12 cellular contexts compared by ENCODE assay signal in the genomic region with DNA sequence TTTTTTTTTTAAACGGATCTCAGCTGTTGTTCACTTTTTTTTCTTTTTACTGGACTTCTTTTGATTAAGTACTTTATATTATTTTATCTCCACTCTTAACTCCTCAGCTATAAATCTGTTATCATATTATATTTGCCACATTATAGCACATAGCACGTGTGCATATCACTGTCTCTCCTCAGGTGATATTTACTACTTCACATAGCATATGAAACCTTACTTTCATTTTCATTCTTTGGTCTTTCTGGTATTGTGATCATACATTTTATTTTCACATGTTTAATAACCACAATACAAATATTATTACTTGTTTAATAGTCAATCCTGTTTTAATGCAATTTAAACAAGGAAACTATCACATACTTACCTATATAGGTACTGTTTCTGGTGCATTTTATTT.
DNase-seq lines count a peak whose midpoint lies in the region; ATAC-seq and TF ChIP-seq lines count a peak whose summit lies in the region.
"Had no signal": no experiment of that assay in that cellular context is flagged by ENCODE, and none has a peak within 500 bp of the region (broad histone marks: within the 10 kb centered on the region; RNA-seq: fewer than 3 reads in every experiment).

No MANE protein-coding gene starts in this region.

- no peaks in the 10 kb centered on the region for H3K27me3 ChIP-seq in SK-N-SH (ENCODE audit: insufficient read depth)
- H3K27me3 ChIP-seq in RWPE2 (ENCODE audit: insufficient read depth, poor library complexity, severe bottlenecking): no peaks in the 10 kb centered on the region
- no peaks in the 10 kb centered on the region for H3K27me3 ChIP-seq in naive thymus-derived CD4-positive, alpha-beta T cell (ENCODE audit: control insufficient read depth in 2 of 2, insufficient read depth in 2 of 2, low read length in 2 of 2)
- no peaks in the 10 kb centered on the region for H3K27me3 ChIP-seq in sigmoid colon

- TF ChIP-seq EP300 in SK-N-SH (IDR thresholded peaks at IDR 0.05; ENCODE audit: borderline replicate concordance in 1 of 2, low read depth in 1 of 2, low read length in 1 of 2) (no peak), sigmoid colon (IDR thresholded peaks at IDR 0.05) (no peak)

- POLR2A ChIA-PET in SK-N-SH (lab: Yijun Ruan, JAX): no interaction called here
- POLR2A ChIA-PET in naive thymus-derived CD4-positive, alpha-beta T cell (lab: Charles Lee): no interaction called here

- H3K36me3 Mint-ChIP-seq in naive thymus-derived CD4-positive, alpha-beta T cell: no peaks in the 10 kb centered on the region
- H3K36me3 Mint-ChIP-seq: activated naive CD4-positive, alpha-beta T cell treated with anti-CD3 and anti-CD28 coated beads, Interleukin-2, amount 50 U/mL, for 24 hours; IgD-negative memory B cell had no signal

- DNase-seq in SK-N-SH (no peak), RWPE2 (ENCODE audit: low spot score) (no peak), skeletal muscle cell (ENCODE audit: low read depth) (no peak), sigmoid colon (no peak), putamen (ENCODE audit: low spot score) (no peak)
- no peak for DNase-seq in naive thymus-derived CD4-positive, alpha-beta T cell
- DNase-seq: H9, NCI-H82 had no signal

- no peak overlapping the region for H3K27ac ChIP-seq in SK-N-SH (ENCODE audit: low read depth in 2 of 2, low read length in 1 of 2)
- H3K27ac ChIP-seq in RWPE2 (ENCODE audit: poor library complexity, severe bottlenecking): no peak overlapping the region
- no peak overlapping the region for H3K27ac ChIP-seq in naive thymus-derived CD4-positive, alpha-beta T cell (ENCODE audit: low read depth, low read length)
- no peak overlapping the region for H3K27ac ChIP-seq in sigmoid colon

- no peak for TF ChIP-seq RAD21 in SK-N-SH (IDR thresholded peaks at IDR 0.05; ENCODE audit: low read length)

- H2AFZ ChIP-seq in SK-N-SH (ENCODE audit: low read depth): peak overlapping the region; percentile 86

- no peaks in the 10 kb centered on the region for H3K9me3 Mint-ChIP-seq in naive thymus-derived CD4-positive, alpha-beta T cell
- H3K9me3 Mint-ChIP-seq: activated naive CD4-positive, alpha-beta T cell treated with anti-CD3 and anti-CD28 coated beads, Interleukin-2, amount 50 U/mL, for 24 hours; H9; IgD-negative memory B cell had no signal

- H3K4me1 Mint-ChIP-seq in naive thymus-derived CD4-positive, alpha-beta T cell: peaks cover 2 to 11% (median 7%) of the 10 kb centered on the region in 7 donors

- 43% methylated on average over 2 of the region's 2 CpGs for WGBS in SK-N-SH (ENCODE audit: low lambda C conversion rate)
- WGBS in sigmoid colon, 2 donors: 19 to 23% methylated on average over 2 of the region's 2 CpGs

- H3K4me3 ChIP-seq in SK-N-SH (ENCODE audit: low read depth in 2 of 2, low read length in 1 of 2) (peak overlapping the region; percentile 25; a peak in 3 of 4 replicates), RWPE2 (ENCODE audit: severe bottlenecking) (peak overlapping the region; percentile 19), skeletal muscle cell (ENCODE audit: low read depth, low read length) (peak overlapping the region; percentile 8), sigmoid colon (peak overlapping the region in 1 of 4 donors; percentile 19)
- no peak overlapping the region for H3K4me3 ChIP-seq in naive thymus-derived CD4-positive, alpha-beta T cell (ENCODE audit: low read length)

- no peak overlapping the region for H3K27ac Mint-ChIP-seq in naive thymus-derived CD4-positive, alpha-beta T cell
- H3K27ac Mint-ChIP-seq: activated naive CD4-positive, alpha-beta T cell treated with anti-CD3 and anti-CD28 coated beads, Interleukin-2, amount 50 U/mL, for 24 hours; H9; IgD-negative memory B cell had no signal

- peak overlapping the region; percentile 29 for H3K4me2 ChIP-seq in SK-N-SH

- TF ChIP-seq POLR2A in sigmoid colon (IDR thresholded peaks at IDR 0.05): no peak

- no peaks in the 10 kb centered on the region for H3K79me2 ChIP-seq in SK-N-SH (ENCODE audit: insufficient read depth)

- H3K9ac ChIP-seq in SK-N-SH: 0 out of 2 replicates have a peak overlapping the region, but pooled peaks have one; percentile 22

- TF ChIP-seq CTCF in SK-N-SH (IDR thresholded peaks at IDR 0.05) (no peak), RWPE2 (IDR thresholded peaks at IDR 0.05; ENCODE audit: poor library complexity, severe bottlenecking) (no peak), sigmoid colon (IDR thresholded peaks at IDR 0.05) (no peak)

- no peaks in the 10 kb centered on the region for H3F3A ChIP-seq in SK-N-SH (replicated peaks; ENCODE audit: insufficient read depth)

- H3K4me1 ChIP-seq in SK-N-SH (ENCODE audit: control insufficient read depth in 1 of 2, insufficient read depth in 2 of 2, low read depth in 1 of 2, low read length in 1 of 2) (no peaks in the 10 kb centered on the region; a peak in 1 of 4 replicates), RWPE2 (ENCODE audit: insufficient read depth, poor library complexity, severe bottlenecking) (peaks cover 11% of the 10 kb centered on the region), sigmoid colon (peaks cover 0 to 10% (median 2%) of the 10 kb centered on the region in 4 donors)
- no peaks in the 10 kb centered on the region for H3K4me1 ChIP-seq in naive thymus-derived CD4-positive, alpha-beta T cell (ENCODE audit: control insufficient read depth in 2 of 2, insufficient read depth in 2 of 2, low read length in 2 of 2)

- no peaks in the 10 kb centered on the region for H3K9me2 ChIP-seq in SK-N-SH

- no peaks in the 10 kb centered on the region for H3K27me3 Mint-ChIP-seq in naive thymus-derived CD4-positive, alpha-beta T cell
- H3K27me3 Mint-ChIP-seq: activated naive CD4-positive, alpha-beta T cell treated with anti-CD3 and anti-CD28 coated beads, Interleukin-2, amount 50 U/mL, for 24 hours; IgD-negative memory B cell had no signal

- ATAC-seq in SK-N-SH treated with all-trans-retinoic acid at 6 μM for 48 hours: no peak
- peak; percentile 79 for ATAC-seq in HG02798 (IDR thresholded peaks at IDR 0.05; ENCODE audit: poor library complexity, unreplicated experiment)
- no peak for ATAC-seq in RWPE2 (ENCODE audit: low read depth)
- ATAC-seq in naive thymus-derived CD4-positive, alpha-beta T cell: no peak

- H3K36me3 ChIP-seq in SK-N-SH (replicated peaks in 1 of 2; ENCODE audit: control insufficient read depth in 1 of 2, insufficient read depth in 2 of 2, low read length in 1 of 2): no peaks in the 10 kb centered on the region
- H3K36me3 ChIP-seq in RWPE2 (ENCODE audit: low read depth): no peaks in the 10 kb centered on the region
- H3K36me3 ChIP-seq in naive thymus-derived CD4-positive, alpha-beta T cell (ENCODE audit: control insufficient read depth in 2 of 3, insufficient read depth in 3 of 3, low read length in 3 of 3): no peaks in the 10 kb centered on the region
- no peaks in the 10 kb centered on the region for H3K36me3 ChIP-seq in sigmoid colon

- intact Hi-C loops in naive thymus-derived CD4-positive, alpha-beta T cell (cut with micrococcal nuclease): no loop called here
- intact Hi-C loops in sigmoid colon (cut with DNase I): no loop called here

- peak overlapping the region in 5 of 10 donors; percentile 3 to 75 (median 53) for H3K4me3 Mint-ChIP-seq in naive thymus-derived CD4-positive, alpha-beta T cell
- H3K4me3 Mint-ChIP-seq: activated naive CD4-positive, alpha-beta T cell treated with anti-CD3 and anti-CD28 coated beads, Interleukin-2, amount 50 U/mL, for 24 hours; H9 had no signal

- CTCF ChIA-PET in SK-N-SH (lab: Yijun Ruan, JAX): no interaction called here
- CTCF ChIA-PET in naive thymus-derived CD4-positive, alpha-beta T cell (lab: Charles Lee): no interaction called here

- H4K20me1 ChIP-seq in SK-N-SH (ENCODE audit: insufficient read depth): no peaks in the 10 kb centered on the region

- H3K9me3 ChIP-seq in SK-N-SH: no peaks in the 10 kb centered on the region
- no peaks in the 10 kb centered on the region for H3K9me3 ChIP-seq in RWPE2 (ENCODE audit: severe bottlenecking)
- no peaks in the 10 kb centered on the region for H3K9me3 ChIP-seq in naive thymus-derived CD4-positive, alpha-beta T cell (ENCODE audit: control insufficient read depth in 2 of 3, low read length in 3 of 3)
- H3K9me3 ChIP-seq in sigmoid colon: no peaks in the 10 kb centered on the region

TF ChIP-seq in SK-N-SH, 30 proteins besides CTCF, POLR2A, EP300 and RAD21 (continues in another document):
- no peak for TF ChIP-seq YY1 (IDR thresholded peaks at IDR 0.05; ENCODE audit: low read depth)
- no peak for TF ChIP-seq POLR2AphosphoS5 (IDR thresholded peaks at IDR 0.05; ENCODE audit: low read depth, low read length)
- TF ChIP-seq, protein P1, sequence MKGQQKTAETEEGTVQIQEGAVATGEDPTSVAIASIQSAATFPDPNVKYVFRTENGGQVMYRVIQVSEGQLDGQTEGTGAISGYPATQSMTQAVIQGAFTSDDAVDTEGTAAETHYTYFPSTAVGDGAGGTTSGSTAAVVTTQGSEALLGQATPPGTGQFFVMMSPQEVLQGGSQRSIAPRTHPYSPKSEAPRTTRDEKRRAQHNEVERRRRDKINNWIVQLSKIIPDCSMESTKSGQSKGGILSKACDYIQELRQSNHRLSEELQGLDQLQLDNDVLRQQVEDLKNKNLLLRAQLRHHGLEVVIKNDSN (IDR thresholded peaks at IDR 0.05; ENCODE audit: borderline replicate concordance, low read depth): no peak

TF ChIP-seq in SK-N-SH treated with all-trans-retinoic acid at 6 μM for 48 hours, 23 proteins besides CTCF, POLR2A, EP300 and RAD21:
- TF ChIP-seq GLIS3 (CRISPR knock-in tag; IDR thresholded peaks at IDR 0.05): no peak
